In the genomic region with DNA sequence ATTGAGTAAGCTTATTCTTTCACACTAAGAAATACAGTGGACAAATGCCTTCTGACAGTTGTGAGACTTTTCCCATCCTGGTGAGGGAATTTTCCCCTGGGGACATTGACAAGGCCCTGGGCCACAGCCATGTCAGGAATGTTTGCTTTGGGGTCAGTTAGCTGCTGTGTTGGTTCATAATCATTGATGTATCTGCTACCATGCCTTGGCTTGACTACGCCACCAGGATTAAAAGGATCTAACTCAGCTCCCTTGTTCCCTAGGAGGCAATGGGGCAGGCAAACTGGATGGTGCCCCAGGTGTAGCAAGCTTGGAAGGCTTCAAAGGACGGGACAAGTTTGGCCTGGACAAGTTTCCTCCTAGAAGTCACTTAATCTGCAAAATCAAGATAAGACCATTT, we compare ENCODE assay signal across 21 cellular contexts.
"Had no signal": no experiment of that assay in that cellular context is flagged by ENCODE, and none has a peak within 500 bp of the region (broad histone marks: within the 10 kb centered on the region; RNA-seq: fewer than 3 reads in every experiment).

No MANE protein-coding gene starts in this region.

- H3K9me3 ChIP-seq: lower lobe of right lung, suprapubic skin, transverse colon had no signal

- H3K27me3 Mint-ChIP-seq: activated B cell treated with CpG ODN at 0.5 μM for 24 hours; effector memory CD8-positive, alpha-beta T cell; stimulated activated naive CD8-positive, alpha-beta T cell treated with anti-CD3 and anti-CD28 coated beads, Interleukin-15, Interleukin-2, amounts not matched to agents 100 ng/mL and 50 ng/mL, for 24 hours had no signal

- ATAC-seq: activated naive CD4-positive, alpha-beta T cell treated with anti-CD3 and anti-CD28 coated beads, Interleukin-2, amount 50 U/mL, for 72 hours; activated T-cell treated with anti-CD3 and anti-CD28 coated beads, Interleukin-2, amount 50 U/mL, for 72 hours; effector memory CD8-positive, alpha-beta T cell; left colon; lower lobe of right lung had no signal

- H3K27ac Mint-ChIP-seq: activated B cell treated with CpG ODN at 0.5 μM for 24 hours; activated naive CD4-positive, alpha-beta T cell treated with anti-CD3 and anti-CD28 coated beads, Interleukin-2, amount 50 U/mL, for 72 hours; activated T-cell treated with anti-CD3 and anti-CD28 coated beads, Interleukin-2, amount 50 U/mL, for 72 hours; nephron progenitor cell; stimulated activated naive CD8-positive, alpha-beta T cell treated with anti-CD3 and anti-CD28 coated beads, Interleukin-15, Interleukin-2, amounts not matched to agents 100 ng/mL and 50 ng/mL, for 24 hours had no signal

- H3K4me3 Mint-ChIP-seq: activated B cell treated with CpG ODN at 0.5 μM for 24 hours; activated T-cell treated with anti-CD3 and anti-CD28 coated beads, Interleukin-2, amount 50 U/mL, for 72 hours; effector memory CD8-positive, alpha-beta T cell; nephron progenitor cell; stimulated activated naive CD8-positive, alpha-beta T cell treated with anti-CD3 and anti-CD28 coated beads, Interleukin-15, Interleukin-2, amounts not matched to agents 100 ng/mL and 50 ng/mL, for 24 hours had no signal

- DNase-seq: activated B cell treated with CpG ODN at 0.5 μM for 24 hours; activated CD4-positive, alpha-beta T cell treated with anti-CD3 and anti-CD28 coated beads for 4 hours; activated gamma-delta T cell; activated T-cell treated with anti-CD3 and anti-CD28 coated beads, Interleukin-2, amount 50 U/mL, for 72 hours; amniotic stem cell; effector memory CD8-positive, alpha-beta T cell; foreskin fibroblast; islet precursor cell; left colon; lower lobe of right lung; nephron progenitor cell; occipital lobe; retina; stimulated activated CD4-positive, alpha-beta T cell treated with anti-CD3 and anti-CD28 coated beads, Interleukin-2, amount 100 ng/mL, for 24 hours; T-helper 9 cell; transverse colon had no signal

- H3K9me3 Mint-ChIP-seq: activated B cell treated with CpG ODN at 0.5 μM for 24 hours; activated naive CD4-positive, alpha-beta T cell treated with anti-CD3 and anti-CD28 coated beads, Interleukin-2, amount 50 U/mL, for 72 hours; activated T-cell treated with anti-CD3 and anti-CD28 coated beads, Interleukin-2, amount 50 U/mL, for 72 hours; effector memory CD8-positive, alpha-beta T cell; stimulated activated naive CD8-positive, alpha-beta T cell treated with anti-CD3 and anti-CD28 coated beads, Interleukin-15, Interleukin-2, amounts not matched to agents 100 ng/mL and 50 ng/mL, for 24 hours had no signal

- H3K27me3 ChIP-seq: hepatocyte, suprapubic skin, transverse colon had no signal

- H3K36me3 ChIP-seq: cardiac muscle cell, lower lobe of right lung, suprapubic skin, transverse colon had no signal

- H3K27ac ChIP-seq: cardiac muscle cell, hepatocyte, lower lobe of right lung, suprapubic skin, transverse colon had no signal

- H3K4me3 ChIP-seq: cardiac muscle cell, hepatocyte, lower lobe of right lung, suprapubic skin, transverse colon had no signal
